ENCODE assay signal across 15 cellular contexts in genomic region chr6:75933387-75933975, GRCh38.
DNase-seq lines count a peak whose midpoint lies in the region; ATAC-seq and TF ChIP-seq lines count a peak whose summit lies in the region.
"Had no signal": no experiment of that assay in that cellular context is flagged by ENCODE, and none has a peak within 500 bp of the region (broad histone marks: within the 10 kb centered on the region; RNA-seq: fewer than 3 reads in every experiment).

No MANE protein-coding gene starts in this region.

- peak overlapping the region; percentile 44 for H3K27ac ChIP-seq in cardiac muscle cell
- H3K27ac ChIP-seq: BLaER1, SJSA1 had no signal

- intact Hi-C loops in Right ventricle myocardium inferior (cut with DNase I) = loop anchor here (5.0 to 10.0 kb wide), 3 partner anchors 751 to 1524 kb away; no protein-coding TSS in a partner anchor

- H3K27me3 Mint-ChIP-seq in type B pancreatic cell = peaks cover 8% of the 10 kb centered on the region

- no peaks in the 10 kb centered on the region for H3K27me3 ChIP-seq in cardiac muscle cell
- H3K27me3 ChIP-seq: BLaER1 had no signal

- H3K27ac Mint-ChIP-seq in type B pancreatic cell = no peak overlapping the region
- H3K27ac Mint-ChIP-seq: CD8-positive, alpha-beta memory T cell had no signal

- TF ChIP-seq CTCF in cardiac muscle cell (IDR thresholded peaks at IDR 0.05; ENCODE audit: low read depth, low read length) (no peak), type B pancreatic cell (conservative IDR thresholded peaks at IDR 0.05) (no peak)

- no peaks in the 10 kb centered on the region for H3K36me3 Mint-ChIP-seq in type B pancreatic cell

- peaks cover 16% of the 10 kb centered on the region for H3K4me1 ChIP-seq in cardiac muscle cell (ENCODE audit: low read depth)

- no peaks in the 10 kb centered on the region for H3K36me3 ChIP-seq in cardiac muscle cell
- H3K36me3 ChIP-seq: BLaER1, SJSA1 had no signal

- H3K4me1 Mint-ChIP-seq in type B pancreatic cell (ENCODE audit: unreplicated experiment) = peaks cover 7% of the 10 kb centered on the region

- no peak overlapping the region for H3K4me3 ChIP-seq in cardiac muscle cell
- H3K4me3 ChIP-seq: BLaER1, SJSA1 had no signal

- H3K9me3 ChIP-seq in cardiac muscle cell (ENCODE audit: low read depth) = no peaks in the 10 kb centered on the region
- H3K9me3 ChIP-seq: BLaER1, SJSA1 had no signal

- no peaks in the 10 kb centered on the region for H3K9me3 Mint-ChIP-seq in type B pancreatic cell
- H3K9me3 Mint-ChIP-seq: CD8-positive, alpha-beta memory T cell had no signal

- DNase-seq in cardiac muscle cell (ENCODE audit: low read depth in 1 of 2, low spot score in 1 of 2) = peak in 1 of 2 donors; percentile 34
- no peak for DNase-seq in Right ventricle myocardium inferior (ENCODE audit: missing footprints)
- DNase-seq in NCI-H69 (lab: John Stamatoyannopoulos, UW) = peak; percentile 37
- no peak for DNase-seq in left lobe of liver (ENCODE audit: low spot score)
- no peak for DNase-seq in type B pancreatic cell (ENCODE audit: extremely low spot score, unreplicated experiment)
- no peak for DNase-seq in effector CD4-positive, alpha-beta T cell
- DNase-seq: CD8-positive, alpha-beta memory T cell; GOT3; NCI-H1092 treated with DMSO at 0.1 percent for 48 hours; NCI-H2081; NCI-H345; NCI-H526 treated with DMSO at 0.1 percent for 48 hours had no signal

- ATAC-seq in Right ventricle myocardium inferior (no peak), left lobe of liver (peak; percentile 34), HG03175 (IDR thresholded peaks at IDR 0.05; ENCODE audit: unreplicated experiment) (no peak)

- H3K4me3 Mint-ChIP-seq in type B pancreatic cell = peak overlapping the region; percentile 15
- H3K4me3 Mint-ChIP-seq: CD8-positive, alpha-beta memory T cell had no signal
